ENCODE assay signal across 7 cellular contexts in genomic region chr3:100399341-100400071, GRCh38. TPM values are rescaled to one million over a fixed set of nuclear protein-coding genes. Genes with fewer than 3 reads are reported as not detected.
DNase-seq lines count a peak whose midpoint lies in the region; ATAC-seq and TF ChIP-seq lines count a peak whose summit lies in the region.

No MANE protein-coding gene starts in this region.

- H3K9me3 Mint-ChIP-seq in HFFc6: no peaks in the 10 kb centered on the region
- no peaks in the 10 kb centered on the region for H3K9me3 Mint-ChIP-seq in activated CD4-positive, alpha-beta memory T cell treated with anti-CD3 and anti-CD28 coated beads for 36 hours
- H3K9me3 Mint-ChIP-seq in stimulated activated naive B cell treated with anti-CD40 and anti-IgM and Interleukin-4, amounts not matched to agents 10 μg/mL and 1 μg/mL and 100 μg/mL, for 72 hours: no peaks in the 10 kb centered on the region

- peaks cover 78% of the 10 kb centered on the region for H3K4me1 Mint-ChIP-seq in HFFc6 (ENCODE audit: low read depth)
- H3K4me1 Mint-ChIP-seq in activated CD4-positive, alpha-beta memory T cell treated with anti-CD3 and anti-CD28 coated beads for 36 hours (ENCODE audit: low read depth): peaks cover 61% of the 10 kb centered on the region
- H3K4me1 Mint-ChIP-seq in stimulated activated naive B cell treated with anti-CD40 and anti-IgM and Interleukin-4, amounts not matched to agents 10 μg/mL and 1 μg/mL and 100 μg/mL, for 72 hours: peaks cover 14 to 45% of the 10 kb centered on the region in 2 donors

- no peak for ATAC-seq in stimulated activated naive B cell treated with anti-CD40 and anti-IgM and Interleukin-4, amounts not matched to agents 10 μg/mL and 1 μg/mL and 100 μg/mL, for 72 hours (replicated peaks)

- CTCF ChIA-PET in activated CD4-positive, alpha-beta memory T cell treated with anti-CD3 and anti-CD28 coated beads for 36 hours (lab: Charles Lee): interaction anchor here (1.0 to 3.7 kb wide), 3 partner anchors 13 to 311 kb away, joined by 4 to 13 read pairs (median 5); no protein-coding TSS in a partner anchor

- H3K27me3 Mint-ChIP-seq in HFFc6 (ENCODE audit: insufficient read depth): no peaks in the 10 kb centered on the region
- no peaks in the 10 kb centered on the region for H3K27me3 Mint-ChIP-seq in activated CD4-positive, alpha-beta memory T cell treated with anti-CD3 and anti-CD28 coated beads for 36 hours
- H3K27me3 Mint-ChIP-seq in stimulated activated naive B cell treated with anti-CD40 and anti-IgM and Interleukin-4, amounts not matched to agents 10 μg/mL and 1 μg/mL and 100 μg/mL, for 72 hours: no peaks in the 10 kb centered on the region

- H3K9ac ChIP-seq in iPS-15b (ENCODE audit: low read depth, low read length): no peak overlapping the region

- POLR2A ChIA-PET in activated CD4-positive, alpha-beta memory T cell treated with anti-CD3 and anti-CD28 coated beads for 36 hours (lab: Charles Lee): interaction anchor here (1.0 to 2.2 kb wide), 4 partner anchors 10 to 310 kb away, joined by 3 to 17 read pairs (median 4); partner anchors contain the start of genes TBC1D23 and TFG

- no peaks in the 10 kb centered on the region for H3K4me1 ChIP-seq in iPS-15b (ENCODE audit: control insufficient read depth, insufficient read depth, low read length)

- peak overlapping the region; percentile 86 for H3K27ac Mint-ChIP-seq in HFFc6
- H3K27ac Mint-ChIP-seq in activated CD4-positive, alpha-beta memory T cell treated with anti-CD3 and anti-CD28 coated beads for 36 hours: peak overlapping the region; percentile 94
- H3K27ac Mint-ChIP-seq in stimulated activated naive B cell treated with anti-CD40 and anti-IgM and Interleukin-4, amounts not matched to agents 10 μg/mL and 1 μg/mL and 100 μg/mL, for 72 hours: no peak overlapping the region

- no peaks in the 10 kb centered on the region for H3K9me3 ChIP-seq in iPS-15b (ENCODE audit: control insufficient read depth, insufficient read depth, low read length)

- TF ChIP-seq CTCF in HFFc6 (IDR thresholded peaks at IDR 0.05): no peak

- intact Hi-C loops in activated CD4-positive, alpha-beta memory T cell treated with anti-CD3 and anti-CD28 coated beads for 36 hours (cut with micrococcal nuclease): loop anchor here (2.0 to 10.0 kb wide), 5 partner anchors 63 to 1175 kb away; partner anchors contain the start of gene PCNP
- intact Hi-C loops in posterior vena cava (cut with DNase I): no loop called here

- H3K4me3 Mint-ChIP-seq in HFFc6: peak overlapping the region; percentile 90
- H3K4me3 Mint-ChIP-seq in activated CD4-positive, alpha-beta memory T cell treated with anti-CD3 and anti-CD28 coated beads for 36 hours: peak overlapping the region; percentile 92
- peak overlapping the region; percentile 92 to 95 for H3K4me3 Mint-ChIP-seq in stimulated activated naive B cell treated with anti-CD40 and anti-IgM and Interleukin-4, amounts not matched to agents 10 μg/mL and 1 μg/mL and 100 μg/mL, for 72 hours

- DNase-seq in HFFc6 (no peak), anterior cingulate cortex (lab: John Stamatoyannopoulos, UW) (no peak), posterior vena cava (ENCODE audit: low spot score) (no peak), NCI-H446 treated with DMSO at 0.1 percent for 48 hours (lab: John Stamatoyannopoulos, UW) (no peak)
- no peak for DNase-seq in activated CD4-positive, alpha-beta memory T cell treated with anti-CD3 and anti-CD28 coated beads for 36 hours
- DNase-seq in stimulated activated naive B cell treated with anti-CD40 and anti-IgM and Interleukin-4, amounts not matched to agents 10 μg/mL and 1 μg/mL and 100 μg/mL, for 72 hours: no peak

- peaks cover 19% of the 10 kb centered on the region for H3K36me3 Mint-ChIP-seq in HFFc6 (ENCODE audit: low read depth)
- H3K36me3 Mint-ChIP-seq in activated CD4-positive, alpha-beta memory T cell treated with anti-CD3 and anti-CD28 coated beads for 36 hours: peaks cover 7% of the 10 kb centered on the region
- H3K36me3 Mint-ChIP-seq in stimulated activated naive B cell treated with anti-CD40 and anti-IgM and Interleukin-4, amounts not matched to agents 10 μg/mL and 1 μg/mL and 100 μg/mL, for 72 hours: peaks cover 1 to 4% of the 10 kb centered on the region in 2 donors

- peak overlapping the region; percentile 84 for H3K4me3 ChIP-seq in iPS-15b (ENCODE audit: low read depth, low read length)

- H3K36me3 ChIP-seq in iPS-15b (ENCODE audit: control insufficient read depth, insufficient read depth, low read length): no peaks in the 10 kb centered on the region

- H3K27me3 ChIP-seq in iPS-15b (ENCODE audit: control insufficient read depth, insufficient read depth, low read length): no peaks in the 10 kb centered on the region

RNA-seq across cellular contexts. Expression of gene TOMM70, which starts 1.4 kb away (rescaled TPM):
- 10 to 100 TPM; 45.9 to 51.7 (median 48.7) TPM for total RNA-seq in HFFc6 (2021; fragmentation: NEBNext Ultra II Directional; extraction: Animal tissue kit (Norgen Biotek cat#: 25700))
- total RNA-seq in activated CD4-positive, alpha-beta memory T cell treated with anti-CD3 and anti-CD28 coated beads for 36 hours: 10 to 100 TPM; 44.9 to 47.1 TPM
- total RNA-seq in posterior vena cava: 10 to 100 TPM; 38.2 to 39.8 TPM

RNA-seq across cellular contexts. Expression of gene LNP1, which starts 1.8 kb away (rescaled TPM):
- total RNA-seq in HFFc6 (2021; fragmentation: NEBNext Ultra II Directional; extraction: Animal tissue kit (Norgen Biotek cat#: 25700)): 1 to 10 TPM; 1.1 to 2.7 (median 1.6) TPM
- 1 to 10 TPM; 1.9 to 2.3 TPM for total RNA-seq in activated CD4-positive, alpha-beta memory T cell treated with anti-CD3 and anti-CD28 coated beads for 36 hours
- total RNA-seq in posterior vena cava: 1 to 10 TPM; 4.0 to 7.6 TPM
